Comparison of ENCODE assay signal across 1 cellular context in the genomic region with DNA sequence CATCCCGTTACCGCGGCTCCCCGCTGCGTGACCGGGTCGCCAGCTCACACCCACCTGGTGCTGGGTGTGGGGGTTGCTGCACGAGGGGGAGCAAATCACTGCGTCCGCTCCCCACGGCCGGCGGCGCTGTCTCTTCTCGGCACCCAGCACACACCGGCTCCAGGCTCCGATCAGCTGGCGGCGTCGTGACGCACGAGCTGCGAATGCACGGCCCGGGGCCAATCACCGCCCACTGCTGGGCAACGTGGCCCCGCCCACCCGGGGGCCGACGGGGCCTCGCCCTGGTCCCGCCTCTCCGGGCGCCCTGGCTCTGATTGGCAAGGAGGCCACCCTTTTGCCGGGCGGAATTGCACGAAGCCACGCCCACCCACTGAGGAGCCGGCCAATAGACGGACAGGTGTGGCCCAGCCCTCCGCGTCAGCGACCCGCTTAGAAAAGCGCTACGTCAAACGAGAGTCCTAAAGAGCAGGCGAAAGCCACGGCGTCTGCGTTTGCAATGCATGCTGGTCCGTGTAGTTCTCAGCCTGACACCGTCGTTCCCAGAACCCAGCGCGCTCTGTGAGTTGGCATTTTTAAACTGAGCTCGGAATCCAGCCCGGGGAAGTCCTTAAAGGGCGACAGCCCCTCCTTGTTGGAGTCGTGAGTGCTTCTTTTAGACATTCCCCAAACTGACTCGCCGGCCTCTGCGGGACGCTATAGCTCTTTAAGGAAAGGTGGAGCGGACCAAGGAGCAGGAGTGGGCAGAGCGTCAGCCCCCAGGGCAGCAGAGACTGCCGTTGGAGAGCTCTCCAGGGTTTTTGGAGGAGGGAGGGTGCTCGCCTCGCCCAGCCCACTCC.
TF ChIP-seq lines count a peak whose summit lies in the region.

No MANE protein-coding gene starts in this region.

TF ChIP-seq in K562, 482 proteins besides CTCF, POLR2A, EP300 and RAD21 (continued from another document):
- TF ChIP-seq ZHX1 (conservative IDR thresholded peaks at IDR 0.05; ENCODE audit: low read length) (no peak), SP1 (CRISPR knock-in tag; IDR thresholded peaks at IDR 0.05) (peak; percentile 98), E4F1 (CRISPR knock-in tag; IDR thresholded peaks at IDR 0.05; ENCODE audit: borderline replicate concordance) (no peak), MAFG (tag; conservative IDR thresholded peaks at IDR 0.05) (peak; percentile 74), MIER1 (IDR thresholded peaks at IDR 0.05; ENCODE audit: low read depth) (no peak), CTCFL (IDR thresholded peaks at IDR 0.05; ENCODE audit: borderline replicate concordance, insufficient read depth, low read depth, low read length, poor library complexity, severe bottlenecking) (no peak), CBX3 (IDR thresholded peaks at IDR 0.05; ENCODE audit: borderline replicate concordance in 1 of 2, low read length in 2 of 2) (no peak), CREM (IDR thresholded peaks at IDR 0.05; ENCODE audit: low read depth) (peak; percentile 97), LCOR (CRISPR knock-in tag; IDR thresholded peaks at IDR 0.05) (peak; percentile 75), ZNF263 (CRISPR knock-in tag; IDR thresholded peaks at IDR 0.05; ENCODE audit: borderline replicate concordance) (no peak), TAF15 (IDR thresholded peaks at IDR 0.05; ENCODE audit: low read depth, low read length) (no peak), KAT7 (CRISPR knock-in tag; IDR thresholded peaks at IDR 0.05; ENCODE audit: borderline replicate concordance) (peak; percentile 38; the same call in 1 of the 2 replicates), IRF2 (CRISPR knock-in tag; IDR thresholded peaks at IDR 0.05) (no peak), ZNF75A (CRISPR knock-in tag; IDR thresholded peaks at IDR 0.05) (no peak), HNRNPLL (IDR thresholded peaks at IDR 0.05; ENCODE audit: low read depth, low read length, poor library complexity, severe bottlenecking) (peak; percentile 68)
